ENCODE assay signal across 13 cellular contexts in genomic region chr21:41616063-41616591, GRCh38.
DNase-seq lines count a peak whose midpoint lies in the region; TF ChIP-seq lines count a peak whose summit lies in the region.
"Had no signal": no experiment of that assay in that cellular context is flagged by ENCODE, and none has a peak within 500 bp of the region (broad histone marks: within the 10 kb centered on the region; RNA-seq: fewer than 3 reads in every experiment).

No MANE protein-coding gene starts in this region.

- no peak for TF ChIP-seq EP300 in suprapubic skin (IDR thresholded peaks at IDR 0.05)

- no peaks in the 10 kb centered on the region for H3K27me3 ChIP-seq in ascending aorta
- no peaks in the 10 kb centered on the region for H3K27me3 ChIP-seq in right atrium auricular region
- H3K27me3 ChIP-seq in suprapubic skin, result no peaks in the 10 kb centered on the region
- H3K27me3 ChIP-seq in CD8-positive, alpha-beta memory T cell (ENCODE audit: insufficient read depth, low read length, poor library complexity, severe bottlenecking), result no peaks in the 10 kb centered on the region

- H3K36me3 Mint-ChIP-seq in CD8-positive, alpha-beta memory T cell, result no peaks in the 10 kb centered on the region
- H3K36me3 Mint-ChIP-seq: activated CD4-positive, alpha-beta memory T cell treated with anti-CD3 and anti-CD28 coated beads for 36 hours; naive B cell; T-cell had no signal

- no peaks in the 10 kb centered on the region for H3K9me3 ChIP-seq in ascending aorta
- H3K9me3 ChIP-seq in right atrium auricular region, result no peaks in the 10 kb centered on the region
- H3K9me3 ChIP-seq in suprapubic skin, result no peaks in the 10 kb centered on the region
- H3K9me3 ChIP-seq in CD8-positive, alpha-beta memory T cell (ENCODE audit: low read length), result no peaks in the 10 kb centered on the region

- H3K36me3 ChIP-seq in ascending aorta (no peaks in the 10 kb centered on the region), right atrium auricular region (no peaks in the 10 kb centered on the region), suprapubic skin (no peaks in the 10 kb centered on the region)
- no peaks in the 10 kb centered on the region for H3K36me3 ChIP-seq in CD8-positive, alpha-beta memory T cell (ENCODE audit: insufficient read depth, low read length)

- 21% methylated on average over 6 of the region's 8 CpGs for WGBS in suprapubic skin

- H3K4me1 ChIP-seq in ascending aorta (peaks cover 31 to 53% of the 10 kb centered on the region in 2 donors), right atrium auricular region (peaks cover 0 to 31% of the 10 kb centered on the region in 2 donors), suprapubic skin (peaks cover 53% of the 10 kb centered on the region)
- no peaks in the 10 kb centered on the region for H3K4me1 ChIP-seq in CD8-positive, alpha-beta memory T cell (ENCODE audit: insufficient read depth, low read length)

- H3K27ac Mint-ChIP-seq in CD8-positive, alpha-beta memory T cell, result no peak overlapping the region
- H3K27ac Mint-ChIP-seq: activated CD4-positive, alpha-beta memory T cell treated with anti-CD3 and anti-CD28 coated beads for 36 hours; naive B cell; T-cell had no signal

- no peak for TF ChIP-seq CTCF in ascending aorta (IDR thresholded peaks at IDR 0.05)
- TF ChIP-seq CTCF in right atrium auricular region (IDR thresholded peaks at IDR 0.05), result no peak
- TF ChIP-seq CTCF in suprapubic skin (IDR thresholded peaks at IDR 0.05), result no peak

- TF ChIP-seq POLR2A in suprapubic skin (IDR thresholded peaks at IDR 0.05), result no peak

- peak; percentile 95 for DNase-seq in GM04503 (ENCODE audit: low read depth)
- DNase-seq in ascending aorta (ENCODE audit: low spot score in 2 of 2), result peak in 1 of 2 donors; percentile 82
- DNase-seq in right atrium auricular region (ENCODE audit: low spot score), result no peak
- DNase-seq in suprapubic skin (ENCODE audit: low spot score in 2 of 2), result no peak
- DNase-seq in caudate nucleus (lab: John Stamatoyannopoulos, UW), result no peak
- DNase-seq in NCI-H1436 treated with DMSO at 0.1 percent for 48 hours (lab: John Stamatoyannopoulos, UW), result no peak
- DNase-seq in CD8-positive, alpha-beta memory T cell, result no peak
- no peak for DNase-seq in HuH-7 (ENCODE audit: low spot score)
- DNase-seq: activated CD4-positive, alpha-beta memory T cell treated with anti-CD3 and anti-CD28 coated beads for 36 hours; DMS53; naive B cell; stimulated activated CD4-positive, alpha-beta T cell treated with anti-CD3 and anti-CD28 coated beads, Interleukin-2, amount 100 ng/mL, for 24 hours; T-cell had no signal

- H3K27ac ChIP-seq in ascending aorta (peak overlapping the region; percentile 94 to 98), right atrium auricular region (peak overlapping the region; percentile 66 to 68), suprapubic skin (peak overlapping the region; percentile 75), caudate nucleus (ENCODE audit: low read depth, low read length) (no peak overlapping the region)
- H3K27ac ChIP-seq in CD8-positive, alpha-beta memory T cell (ENCODE audit: low read depth, low read length), result no peak overlapping the region

- POLR2A ChIA-PET in CD8-positive, alpha-beta memory T cell (lab: Charles Lee), result no interaction called here

- intact Hi-C loops in ascending aorta (cut with DNase I), result loop anchor here (1.0 to 10.0 kb wide), 6 partner anchors 26 to 478 kb away; partner anchors contain the start of genes MX1 and RIPK4

- peaks cover 13 to 34% of the 10 kb centered on the region in 2 donors for H3K27me3 Mint-ChIP-seq in CD8-positive, alpha-beta memory T cell

- peak overlapping the region in 1 of 2 donors; percentile 35 for H3K4me3 ChIP-seq in ascending aorta
- no peak overlapping the region for H3K4me3 ChIP-seq in right atrium auricular region
- H3K4me3 ChIP-seq in suprapubic skin, result no peak overlapping the region
- H3K4me3 ChIP-seq in CD8-positive, alpha-beta memory T cell (ENCODE audit: low read length), result no peak overlapping the region

- CTCF ChIA-PET in CD8-positive, alpha-beta memory T cell (lab: Charles Lee), result no interaction called here

- no peak overlapping the region for H3K4me3 Mint-ChIP-seq in CD8-positive, alpha-beta memory T cell
- H3K4me3 Mint-ChIP-seq: activated CD4-positive, alpha-beta memory T cell treated with anti-CD3 and anti-CD28 coated beads for 36 hours; naive B cell; T-cell had no signal

- peaks cover 0 to 1% (median 0%) of the 10 kb centered on the region in 5 donors for H3K9me3 Mint-ChIP-seq in CD8-positive, alpha-beta memory T cell
- H3K9me3 Mint-ChIP-seq: activated CD4-positive, alpha-beta memory T cell treated with anti-CD3 and anti-CD28 coated beads for 36 hours; T-cell had no signal

- H3K4me1 Mint-ChIP-seq in CD8-positive, alpha-beta memory T cell, result no peaks in the 10 kb centered on the region

Comparison
In these comparisons a context has a peak if more than half of its experiments do, and no peak if none do; other contexts are left out.
1. H3K27ac ChIP-seq: peak in ascending aorta (2 of 2), right atrium auricular region (2 of 2) and suprapubic skin (single experiment); none in caudate nucleus (single experiment) and CD8-positive, alpha-beta memory T cell (single experiment).